In the genomic region with DNA sequence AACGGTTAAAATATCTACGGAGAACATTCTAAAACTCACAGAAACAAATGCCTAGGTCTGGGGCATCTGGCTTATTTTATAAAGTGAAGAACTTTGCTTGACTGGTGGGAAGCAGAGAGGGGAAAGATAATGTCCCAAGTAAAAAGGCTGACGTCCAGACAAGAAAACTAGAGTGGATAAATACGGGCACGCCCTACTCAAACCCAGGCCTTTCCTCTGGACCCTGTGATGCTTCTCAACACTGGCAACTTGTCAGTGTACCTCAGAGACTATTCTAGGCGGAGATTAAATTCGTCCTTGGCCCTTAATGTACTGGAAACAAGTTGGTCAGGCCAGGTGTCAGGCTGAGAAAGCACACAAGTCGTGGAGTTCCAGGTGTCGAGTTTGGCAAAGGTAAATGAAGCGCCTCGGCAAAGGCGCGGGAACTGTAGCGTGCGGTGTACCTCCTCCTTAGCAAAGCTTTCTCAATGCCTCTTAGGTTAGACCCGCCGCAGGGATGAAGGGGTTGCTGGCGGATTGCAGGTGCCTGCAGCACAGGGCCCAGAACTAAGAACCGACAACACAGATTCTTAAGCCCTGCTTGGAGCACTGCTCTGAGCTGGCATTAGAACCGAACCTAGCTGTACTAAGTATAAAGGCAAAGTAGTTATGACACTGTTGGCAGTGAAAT, we compare ENCODE assay signal across 8 cellular contexts. TPM values are rescaled to one million over a fixed set of nuclear protein-coding genes. Genes with fewer than 3 reads are reported as not detected.
DNase-seq lines count a peak whose midpoint lies in the region; ATAC-seq and TF ChIP-seq lines count a peak whose summit lies in the region.

No MANE protein-coding gene starts in this region.

- no peaks in the 10 kb centered on the region for H3K9me3 ChIP-seq in heart left ventricle

- intact Hi-C loops in heart left ventricle (cut with DNase I) = loop anchor here in 3 of 10 donors (2.0 to 10.0 kb wide), 5 partner anchors 25 to 111 kb away; a partner anchor contains a TSS
- intact Hi-C loops in sciatic nerve (cut with DNase I) = no loop called here

- TF ChIP-seq POLR2A in heart left ventricle (IDR thresholded peaks at IDR 0.05) = no peak

- H3K9me3 Mint-ChIP-seq in activated CD4-positive, alpha-beta memory T cell treated with anti-CD3 and anti-CD28 coated beads, Interleukin-2, amount 10 ng/mL, durations not matched to agents 7 days and 5 days = no peaks in the 10 kb centered on the region

- peak overlapping the region; percentile 94 to 100 (median 99) for H3K27ac ChIP-seq in heart left ventricle

- no peaks in the 10 kb centered on the region for H3K27me3 ChIP-seq in heart left ventricle

- H3K4me3 Mint-ChIP-seq in activated CD4-positive, alpha-beta memory T cell treated with anti-CD3 and anti-CD28 coated beads, Interleukin-2, amount 10 ng/mL, durations not matched to agents 7 days and 5 days = peak overlapping the region; percentile 90

- ATAC-seq in HG02571 (IDR thresholded peaks at IDR 0.05; ENCODE audit: unreplicated experiment) = peak; percentile 0
- ATAC-seq in heart left ventricle = peak; percentile 0 to 12 (median 0)
- no peak for ATAC-seq in sciatic nerve
- ATAC-seq in HG03108 (IDR thresholded peaks at IDR 0.05; ENCODE audit: unreplicated experiment) = no peak
- no peak for ATAC-seq in HG03139 (IDR thresholded peaks at IDR 0.05; ENCODE audit: unreplicated experiment)

- H3K36me3 ChIP-seq in heart left ventricle = peaks cover 0 to 8% (median 1%) of the 10 kb centered on the region in 9 donors

- H3K4me3 ChIP-seq in heart left ventricle = peak overlapping the region in 11 of 12 donors; percentile 59 to 89 (median 75)

- no peak for TF ChIP-seq CTCF in heart left ventricle (IDR thresholded peaks at IDR 0.05)

- H3K27me3 Mint-ChIP-seq in activated CD4-positive, alpha-beta memory T cell treated with anti-CD3 and anti-CD28 coated beads, Interleukin-2, amount 10 ng/mL, durations not matched to agents 7 days and 5 days = no peaks in the 10 kb centered on the region

- DNase-seq in DMS53 (lab: John Stamatoyannopoulos, UW) (peak; percentile 79), heart left ventricle (peak in 2 of 5 donors; percentile 49 to 66), sciatic nerve (ENCODE audit: low spot score) (peak; percentile 76), cerebellar cortex (ENCODE audit: low spot score) (no peak)
- no peak for DNase-seq in activated CD4-positive, alpha-beta memory T cell treated with anti-CD3 and anti-CD28 coated beads, Interleukin-2, amount 10 ng/mL, durations not matched to agents 7 days and 5 days

- H3K36me3 Mint-ChIP-seq in activated CD4-positive, alpha-beta memory T cell treated with anti-CD3 and anti-CD28 coated beads, Interleukin-2, amount 10 ng/mL, durations not matched to agents 7 days and 5 days (ENCODE audit: low read depth) = peaks cover 10% of the 10 kb centered on the region

- POLR2A ChIA-PET in activated CD4-positive, alpha-beta memory T cell treated with anti-CD3 and anti-CD28 coated beads, Interleukin-2, amount 10 ng/mL, durations not matched to agents 7 days and 5 days (lab: Charles Lee) = interaction anchor here (1.0 to 6.3 kb wide), 22 partner anchors 9 to 522 kb away, joined by 3 to 123 read pairs (median 17); a partner anchor contains a TSS

- 57 to 65% (median 61%) methylated on average over 19 to 20 of the region's 20 CpGs for WGBS in heart left ventricle, 4 donors

- H3K4me1 Mint-ChIP-seq in activated CD4-positive, alpha-beta memory T cell treated with anti-CD3 and anti-CD28 coated beads, Interleukin-2, amount 10 ng/mL, durations not matched to agents 7 days and 5 days = peaks cover 52% of the 10 kb centered on the region

- H3K27ac Mint-ChIP-seq in activated CD4-positive, alpha-beta memory T cell treated with anti-CD3 and anti-CD28 coated beads, Interleukin-2, amount 10 ng/mL, durations not matched to agents 7 days and 5 days = peak overlapping the region; percentile 100

- CTCF ChIA-PET in activated CD4-positive, alpha-beta memory T cell treated with anti-CD3 and anti-CD28 coated beads, Interleukin-2, amount 10 ng/mL, durations not matched to agents 7 days and 5 days (lab: Charles Lee) = interaction anchor here (0.7 to 2.8 kb wide), 20 partner anchors 11 to 513 kb away, joined by 3 to 24 read pairs (median 5); a partner anchor contains a TSS

- peaks cover 4 to 56% (median 36%) of the 10 kb centered on the region in 12 donors for H3K4me1 ChIP-seq in heart left ventricle

RNA-seq across cellular contexts. Expression of a gene that starts 0.7 kb away (rescaled TPM):
- total RNA-seq in activated CD4-positive, alpha-beta memory T cell treated with anti-CD3 and anti-CD28 coated beads, Interleukin-2, amount 10 ng/mL, durations not matched to agents 7 days and 5 days = 10 to 100 TPM; 26.1 TPM
- total RNA-seq in heart left ventricle (10 to 100 TPM; 11.3 to 27.5 (median 16.3) TPM), sciatic nerve (41.4 TPM)
- 10 to 100 TPM; 14.6 to 18.5 TPM for polyA plus RNA-seq in heart left ventricle

RNA-seq across cellular contexts. Expression of a gene that starts 18.9 kb away (rescaled TPM):
- total RNA-seq in activated CD4-positive, alpha-beta memory T cell treated with anti-CD3 and anti-CD28 coated beads, Interleukin-2, amount 10 ng/mL, durations not matched to agents 7 days and 5 days = 10 to 100 TPM; 40.0 to 40.6 TPM
- total RNA-seq in heart left ventricle (10 to 100 TPM in 8 of 9 donors, 1 to 10 TPM in 1; 9.6 to 30.6 (median 16.5) TPM), sciatic nerve (23.7 TPM)
- polyA plus RNA-seq in heart left ventricle = 10 to 100 TPM; 25.5 to 31.2 TPM

Comparison
In these comparisons a context has a peak if more than half of its experiments do, and no peak if none do; other contexts are left out.
1. DNase-seq: peak in DMS53 (single experiment) and sciatic nerve (single experiment); none in activated CD4-positive, alpha-beta memory T cell treated with anti-CD3 and anti-CD28 coated beads, Interleukin-2, amount 10 ng/mL, durations not matched to agents 7 days and 5 days (single experiment) and cerebellar cortex (single experiment).
2. ATAC-seq: peak in HG02571 (single experiment) and heart left ventricle (4 of 4); none in sciatic nerve (single experiment), HG03108 (single experiment) and HG03139 (single experiment).